ENCODE assay signal across 18 cellular contexts in the genomic region with DNA sequence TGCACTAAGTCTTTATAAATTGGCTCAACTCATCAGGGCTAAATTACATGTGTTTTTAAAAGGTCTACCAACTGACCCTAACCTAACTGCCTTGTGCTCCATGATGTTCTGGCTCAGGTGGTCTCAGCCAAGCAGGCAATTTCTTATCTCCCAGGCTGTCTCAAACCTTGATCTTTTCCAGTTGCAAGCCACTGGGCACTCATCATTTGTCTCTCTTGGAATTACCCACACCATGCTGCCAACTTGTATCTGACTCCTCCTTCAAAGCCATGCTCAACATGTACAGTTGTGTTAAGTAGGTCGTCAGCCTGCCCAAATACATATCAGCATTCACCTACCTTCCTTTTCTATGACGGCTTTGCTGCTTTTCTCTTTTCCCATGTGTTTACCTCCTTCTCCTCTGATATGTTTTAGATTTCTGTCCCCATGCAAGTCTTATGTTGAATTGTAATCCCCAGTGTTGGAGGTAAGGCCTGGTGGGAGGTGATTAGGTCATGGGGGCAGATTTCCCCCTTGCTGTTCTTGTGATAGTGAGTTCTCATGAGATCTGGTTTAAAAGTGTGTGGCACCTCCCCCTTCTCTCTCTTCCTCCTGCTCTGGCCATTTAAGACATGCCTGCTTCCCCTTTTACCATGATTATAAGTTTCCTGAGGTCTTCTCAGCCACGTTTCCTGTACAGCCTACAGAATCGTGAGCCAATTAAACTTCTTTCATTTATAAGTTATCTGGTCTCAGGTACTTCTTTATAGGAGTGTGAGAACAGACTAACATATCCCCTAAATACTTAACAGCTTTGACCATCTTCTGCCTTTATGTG.
DNase-seq lines count a peak whose midpoint lies in the region; ATAC-seq lines count a peak whose summit lies in the region.
"Had no signal": no experiment of that assay in that cellular context is flagged by ENCODE, and none has a peak within 500 bp of the region (broad histone marks: within the 10 kb centered on the region; RNA-seq: fewer than 3 reads in every experiment).

No MANE protein-coding gene starts in this region.

- peaks cover 8 to 9% (median 8%) of the 10 kb centered on the region in 3 donors for H3K4me1 Mint-ChIP-seq in naive B cell
- H3K4me1 Mint-ChIP-seq: CD4-positive, CD25-positive, alpha-beta regulatory T cell had no signal

- H3K36me3 Mint-ChIP-seq in naive B cell, result peaks cover 4 to 6% of the 10 kb centered on the region in 2 donors
- H3K36me3 Mint-ChIP-seq: activated naive CD8-positive, alpha-beta T cell treated with anti-CD3 and anti-CD28 coated beads, Interleukin-2, amount 10 ng/mL, durations not matched to agents 7 days and 5 days; CD4-positive, CD25-positive, alpha-beta regulatory T cell had no signal

- peaks cover 0 to 7% (median 5%) of the 10 kb centered on the region in 7 donors for H3K9me3 Mint-ChIP-seq in naive B cell
- H3K9me3 Mint-ChIP-seq: activated B cell treated with CpG ODN at 0.5 μM for 24 hours; activated naive CD8-positive, alpha-beta T cell treated with anti-CD3 and anti-CD28 coated beads, Interleukin-2, amount 10 ng/mL, durations not matched to agents 7 days and 5 days; CD4-positive, CD25-positive, alpha-beta regulatory T cell had no signal

- ATAC-seq in GM18868 (IDR thresholded peaks at IDR 0.05; ENCODE audit: unreplicated experiment), result peak; percentile 47
- ATAC-seq in HG02678 (IDR thresholded peaks at IDR 0.05; ENCODE audit: unreplicated experiment), result peak; percentile 49
- peak; percentile 37 to 61 for ATAC-seq in naive B cell (ENCODE audit: low read depth in 2 of 2)
- no peak for ATAC-seq in HG03135 (IDR thresholded peaks at IDR 0.05; ENCODE audit: unreplicated experiment)
- no peak for ATAC-seq in HG02938 (IDR thresholded peaks at IDR 0.05; ENCODE audit: unreplicated experiment)
- ATAC-seq: stimulated activated naive CD8-positive, alpha-beta T cell treated with anti-CD3 and anti-CD28 coated beads, Interleukin-15, Interleukin-2, amounts not matched to agents 100 U/mL and 50 U/mL, for 24 hours had no signal

- peaks cover 0 to 3% (median 0%) of the 10 kb centered on the region in 3 donors for H3K27me3 Mint-ChIP-seq in naive B cell
- H3K27me3 Mint-ChIP-seq: activated B cell treated with CpG ODN at 0.5 μM for 24 hours had no signal

- peak overlapping the region in 4 of 6 donors; percentile 14 to 73 (median 26) for H3K27ac Mint-ChIP-seq in naive B cell
- H3K27ac Mint-ChIP-seq: activated B cell treated with CpG ODN at 0.5 μM for 24 hours; activated naive CD8-positive, alpha-beta T cell treated with anti-CD3 and anti-CD28 coated beads, Interleukin-2, amount 10 ng/mL, durations not matched to agents 7 days and 5 days; CD4-positive, CD25-positive, alpha-beta regulatory T cell had no signal

- peak overlapping the region in 1 of 8 donors; percentile 55 for H3K4me3 Mint-ChIP-seq in naive B cell
- H3K4me3 Mint-ChIP-seq: activated B cell treated with CpG ODN at 0.5 μM for 24 hours; activated naive CD8-positive, alpha-beta T cell treated with anti-CD3 and anti-CD28 coated beads, Interleukin-2, amount 10 ng/mL, durations not matched to agents 7 days and 5 days; CD4-positive, CD25-positive, alpha-beta regulatory T cell had no signal

- DNase-seq in NCI-H2227 treated with DMSO at 0.1 percent for 48 hours (lab: John Stamatoyannopoulos, UW), result peak; percentile 20
- DNase-seq in naive B cell, result no peak
- no peak for DNase-seq in NAMALWA (ENCODE audit: low spot score)
- DNase-seq: activated B cell treated with CpG ODN at 0.5 μM for 24 hours; activated naive CD8-positive, alpha-beta T cell treated with anti-CD3 and anti-CD28 coated beads, Interleukin-2, amount 10 ng/mL, durations not matched to agents 7 days and 5 days; caudate nucleus; CD4-positive, CD25-positive, alpha-beta regulatory T cell; foreskin melanocyte; mammary epithelial cell; NCI-H1694 treated with DMSO at 0.1 percent for 48 hours; NCI-H774; occipital lobe; SK-N-SH; stimulated activated naive CD8-positive, alpha-beta T cell treated with anti-CD3 and anti-CD28 coated beads, Interleukin-15, Interleukin-2, amounts not matched to agents 100 U/mL and 50 U/mL, for 24 hours had no signal

Comparison
In these comparisons a context has a peak if more than half of its experiments do, and no peak if none do; other contexts are left out.
1. ATAC-seq: peak in GM18868 (single experiment), HG02678 (single experiment) and naive B cell (2 of 2); none in HG03135 (single experiment) and HG02938 (single experiment).